In genomic region chr12:120093336-120093591, GRCh38 we compare ENCODE assay signal across 24 cellular contexts. TPM values are rescaled to one million over a fixed set of nuclear protein-coding genes. Genes with fewer than 3 reads are reported as not detected.
DNase-seq lines count a peak whose midpoint lies in the region; ATAC-seq and TF ChIP-seq lines count a peak whose summit lies in the region.
"Had no signal": no experiment of that assay in that cellular context is flagged by ENCODE, and none has a peak within 500 bp of the region (broad histone marks: within the 10 kb centered on the region; RNA-seq: fewer than 3 reads in every experiment).

No MANE protein-coding gene starts in this region.

- CTCF ChIA-PET in activated naive CD4-positive, alpha-beta T cell treated with anti-CD3 and anti-CD28 coated beads for 36 hours (lab: Charles Lee), result interaction anchor here (1.1 kb wide), 1 partner anchor 250 kb away, joined by 3 read pairs; no protein-coding TSS in a partner anchor

- no peaks in the 10 kb centered on the region for H3K9me3 Mint-ChIP-seq in activated naive CD4-positive, alpha-beta T cell treated with anti-CD3 and anti-CD28 coated beads, Interleukin-2, amount 50 U/mL, for 72 hours
- H3K9me3 Mint-ChIP-seq in activated naive CD4-positive, alpha-beta T cell treated with anti-CD3 and anti-CD28 coated beads for 36 hours, result no peaks in the 10 kb centered on the region
- H3K9me3 Mint-ChIP-seq: central memory CD8-positive, alpha-beta T cell; immature natural killer cell had no signal

- H3K27ac ChIP-seq in WERI-Rb-1 (peak overlapping the region; percentile 15; the same call in 1 of the 2 replicates), iPS-18a (ENCODE audit: low read length) (no peak overlapping the region), temporal lobe (ENCODE audit: low read depth, low read length) (peak overlapping the region; percentile 54), sigmoid colon (peak overlapping the region in 1 of 4 donors; percentile 54)
- H3K27ac ChIP-seq: SK-N-MC, stomach had no signal

- H3K27me3 Mint-ChIP-seq in activated naive CD4-positive, alpha-beta T cell treated with anti-CD3 and anti-CD28 coated beads for 36 hours (ENCODE audit: low read depth), result no peaks in the 10 kb centered on the region
- H3K27me3 Mint-ChIP-seq: central memory CD8-positive, alpha-beta T cell had no signal

- DNase-seq in activated naive CD4-positive, alpha-beta T cell treated with anti-CD3 and anti-CD28 coated beads, Interleukin-2, amount 50 U/mL, for 72 hours (ENCODE audit: low spot score in 2 of 2), result no peak
- DNase-seq in activated naive CD4-positive, alpha-beta T cell treated with anti-CD3 and anti-CD28 coated beads for 36 hours, result no peak
- DNase-seq in WERI-Rb-1 (no peak), sigmoid colon (no peak), NCI-H146 (lab: John Stamatoyannopoulos, UW) (no peak)
- DNase-seq: activated CD4-positive, CD25-positive, alpha-beta regulatory T cell treated with anti-CD3 and anti-CD28 coated beads, Interleukin-2, amount 50 U/mL, for 72 hours; activated effector memory CD4-positive, alpha-beta T cell treated with Interleukin-2 at 50 U/mL for 16 hours; amniotic stem cell; Caco-2; effector memory CD4-positive, alpha-beta T cell; EL; GOT3; immature natural killer cell; MG63; NCI-H187; occipital lobe; stomach; T1000 had no signal

- H3K9me3 ChIP-seq in WERI-Rb-1 (ENCODE audit: severe bottlenecking) (no peaks in the 10 kb centered on the region), iPS-18a (ENCODE audit: control insufficient read depth, low read depth, low read length) (no peaks in the 10 kb centered on the region), sigmoid colon (no peaks in the 10 kb centered on the region)
- H3K9me3 ChIP-seq: BE2C, Caco-2, MG63, stomach had no signal

- peak; percentile 2 to 11 for ATAC-seq in activated naive CD4-positive, alpha-beta T cell treated with anti-CD3 and anti-CD28 coated beads, Interleukin-2, amount 50 U/mL, for 72 hours
- ATAC-seq in HG03439 (IDR thresholded peaks at IDR 0.05; ENCODE audit: unreplicated experiment), result no peak

- H3K27me3 ChIP-seq in WERI-Rb-1 (ENCODE audit: insufficient read depth, low read depth, severe bottlenecking) (no peaks in the 10 kb centered on the region), iPS-18a (ENCODE audit: control insufficient read depth, insufficient read depth, low read length) (no peaks in the 10 kb centered on the region), sigmoid colon (no peaks in the 10 kb centered on the region)
- H3K27me3 ChIP-seq: BE2C, MG63, stomach had no signal

- TF ChIP-seq EP300 in sigmoid colon (IDR thresholded peaks at IDR 0.05), result no peak

- peaks cover 6% of the 10 kb centered on the region for H3K4me1 Mint-ChIP-seq in activated naive CD4-positive, alpha-beta T cell treated with anti-CD3 and anti-CD28 coated beads for 36 hours (ENCODE audit: low read depth)

- peak overlapping the region; percentile 0 for H3K9ac ChIP-seq in iPS-18a (ENCODE audit: low read length)

- H3K4me3 Mint-ChIP-seq in activated naive CD4-positive, alpha-beta T cell treated with anti-CD3 and anti-CD28 coated beads for 36 hours, result no peak overlapping the region
- H3K4me3 Mint-ChIP-seq: central memory CD8-positive, alpha-beta T cell had no signal

- peak overlapping the region in 1 of 2 donors; percentile 64 for H3K27ac Mint-ChIP-seq in activated naive CD4-positive, alpha-beta T cell treated with anti-CD3 and anti-CD28 coated beads, Interleukin-2, amount 50 U/mL, for 72 hours
- H3K27ac Mint-ChIP-seq in activated naive CD4-positive, alpha-beta T cell treated with anti-CD3 and anti-CD28 coated beads for 36 hours, result no peak overlapping the region

- no peak for TF ChIP-seq POLR2A in sigmoid colon (IDR thresholded peaks at IDR 0.05)

- H3K36me3 Mint-ChIP-seq in activated naive CD4-positive, alpha-beta T cell treated with anti-CD3 and anti-CD28 coated beads, Interleukin-2, amount 50 U/mL, for 72 hours, result peaks cover 0 to 14% of the 10 kb centered on the region in 2 donors
- peaks cover 36% of the 10 kb centered on the region for H3K36me3 Mint-ChIP-seq in activated naive CD4-positive, alpha-beta T cell treated with anti-CD3 and anti-CD28 coated beads for 36 hours (ENCODE audit: low read depth)

- H3K36me3 ChIP-seq in WERI-Rb-1 (peaks cover 42% of the 10 kb centered on the region), iPS-18a (ENCODE audit: control insufficient read depth, low read depth, low read length) (peaks cover 5% of the 10 kb centered on the region), sigmoid colon (peaks cover 12 to 37% (median 21%) of the 10 kb centered on the region in 4 donors)

- H3K4me1 ChIP-seq in iPS-18a (ENCODE audit: control insufficient read depth, low read depth, low read length), result peaks cover 21% of the 10 kb centered on the region
- peaks cover 0 to 22% (median 13%) of the 10 kb centered on the region in 4 donors for H3K4me1 ChIP-seq in sigmoid colon
- H3K4me1 ChIP-seq: Caco-2 had no signal

- TF ChIP-seq CTCF in WERI-Rb-1 (IDR thresholded peaks at IDR 0.05; ENCODE audit: low read depth, low read length) (no peak), sigmoid colon (IDR thresholded peaks at IDR 0.05) (no peak)

- no peak overlapping the region for H3K4me3 ChIP-seq in WERI-Rb-1 (ENCODE audit: low read depth, low read length)
- no peak overlapping the region for H3K4me3 ChIP-seq in iPS-18a (ENCODE audit: low read length)
- H3K4me3 ChIP-seq in sigmoid colon, result no peak overlapping the region
- H3K4me3 ChIP-seq: MG63, SK-N-MC, stomach had no signal

- intact Hi-C loops in activated naive CD4-positive, alpha-beta T cell treated with anti-CD3 and anti-CD28 coated beads for 36 hours (cut with micrococcal nuclease), result no loop called here
- intact Hi-C loops in sigmoid colon (cut with DNase I), result no loop called here

- 92 to 93% methylated on average over 4 of the region's 4 CpGs for WGBS in sigmoid colon, 2 donors

RNA-seq across cellular contexts. Expression of gene RAB35, which starts 23.3 kb away (rescaled TPM):
- total RNA-seq in activated naive CD4-positive, alpha-beta T cell treated with anti-CD3 and anti-CD28 coated beads, Interleukin-2, amount 50 U/mL, for 72 hours, result 10 to 100 TPM; 38.7 to 59.6 TPM
- 10 to 100 TPM; 41.3 to 45.7 TPM for total RNA-seq in activated naive CD4-positive, alpha-beta T cell treated with anti-CD3 and anti-CD28 coated beads for 36 hours
- total RNA-seq in temporal lobe (28.8 TPM), sigmoid colon (10 to 100 TPM; 17.5 to 25.4 (median 22.3) TPM)
- 10 to 100 TPM; 24.6 to 43.0 (median 33.5) TPM for polyA plus RNA-seq in sigmoid colon
